In the genomic region with DNA sequence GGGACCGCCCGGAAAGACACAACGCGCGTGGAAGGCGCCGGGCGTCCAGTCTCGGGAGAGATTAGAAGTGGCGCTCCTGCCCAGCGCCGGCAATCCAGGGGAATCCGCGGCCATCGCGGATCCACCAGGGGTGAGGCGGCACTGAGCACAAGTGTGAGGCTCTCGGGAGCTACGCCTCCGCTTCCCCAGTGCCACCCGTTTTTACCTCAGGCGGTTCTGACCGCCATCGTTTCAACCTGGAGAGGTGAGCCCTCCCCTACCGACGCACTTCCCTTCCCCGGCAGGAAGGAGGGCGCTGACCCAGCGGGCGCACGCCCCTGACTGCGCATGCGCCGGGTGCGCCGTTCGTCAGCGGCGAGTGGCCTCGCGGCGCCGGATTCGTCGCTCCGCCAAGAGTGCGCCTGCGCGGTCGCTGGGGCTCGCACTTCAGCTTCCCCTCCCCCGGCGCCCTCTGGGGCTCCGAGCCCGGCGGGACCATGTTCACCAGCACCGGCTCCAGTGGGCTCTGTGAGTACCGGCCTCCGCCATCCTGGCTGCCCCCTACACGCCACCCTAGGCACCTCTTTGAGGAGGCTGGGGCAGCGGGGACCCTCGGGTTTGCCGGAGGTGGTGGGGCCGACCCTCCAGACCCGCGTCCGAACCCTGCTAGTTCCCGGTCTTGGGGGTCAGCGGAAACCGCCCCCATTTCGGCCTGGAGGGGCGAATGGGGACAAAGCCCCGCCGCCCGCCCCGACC, we compare ENCODE assay signal across 8 cellular contexts. TPM values are rescaled to one million over a fixed set of nuclear protein-coding genes. Genes with fewer than 3 reads are reported as not detected.
DNase-seq lines count a peak whose midpoint lies in the region; ATAC-seq, FAIRE-seq and TF ChIP-seq lines count a peak whose summit lies in the region.

A gene with protein sequence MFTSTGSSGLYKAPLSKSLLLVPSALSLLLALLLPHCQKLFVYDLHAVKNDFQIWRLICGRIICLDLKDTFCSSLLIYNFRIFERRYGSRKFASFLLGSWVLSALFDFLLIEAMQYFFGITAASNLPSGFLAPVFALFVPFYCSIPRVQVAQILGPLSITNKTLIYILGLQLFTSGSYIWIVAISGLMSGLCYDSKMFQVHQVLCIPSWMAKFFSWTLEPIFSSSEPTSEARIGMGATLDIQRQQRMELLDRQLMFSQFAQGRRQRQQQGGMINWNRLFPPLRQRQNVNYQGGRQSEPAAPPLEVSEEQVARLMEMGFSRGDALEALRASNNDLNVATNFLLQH (plus strand): TSS at position 422 of the 735 bp plus-strand sequence. CDS start 55 bp downstream, at position 477.

- TF ChIP-seq CTCF in H1 (IDR thresholded peaks at IDR 0.05; ENCODE audit: control extremely low read depth in 1 of 3, insufficient read depth in 1 of 3, low read depth in 1 of 3, low read length in 3 of 3), result no peak

- H3K4me2 ChIP-seq in H1 (ENCODE audit: insufficient read depth in 1 of 2, low read depth in 2 of 2, low read length in 2 of 2), result peak within 1 kb of the TSS; percentile 71

- peaks cover 9% of the 10 kb centered on the region for H3K79me1 ChIP-seq in H1 (ENCODE audit: low read depth, low read length)

- H3K18ac ChIP-seq in H1 (ENCODE audit: extremely low read depth, low read length), result peak within 1 kb of the TSS; percentile 95

- H3K23ac ChIP-seq in H1 (ENCODE audit: insufficient read length), result no peak within 1 kb of the TSS

- no peak within 1 kb of the TSS for H3K4ac ChIP-seq in H1 (replicated peaks; ENCODE audit: insufficient read length, low read depth, low read length)

- 0 out of 2 replicates have a peak within 1 kb of the TSS, but pooled peaks have one; percentile 54 for H2AFZ ChIP-seq in H1 (ENCODE audit: low read length)

- no peak for FAIRE-seq in H1 (lab: Jason Lieb, UNC)

- no peak for TF ChIP-seq EP300 in H1 (IDR thresholded peaks at IDR 0.05; ENCODE audit: borderline replicate concordance in 1 of 2, low read depth in 2 of 2, low read length in 2 of 2)

- H3K79me2 ChIP-seq in H1 (ENCODE audit: control insufficient read depth in 1 of 2, insufficient read depth in 2 of 2, low read length in 2 of 2), result peaks cover 16 to 48% of the 10 kb centered on the region in 2 experiments

- peaks cover 0 to 7% (median under 1%) of the 10 kb centered on the region in 4 experiments; a peak in 3 of 7 replicates for H3K4me1 ChIP-seq in H1 (replicated peaks in 1 of 4; ENCODE audit: control insufficient read depth in 3 of 4, insufficient read depth in 4 of 4, low read length in 3 of 4)

- CTCF ChIA-PET in H1 (lab: Charles Lee; ENCODE audit: partially characterized antibody), result interaction anchor here (0.7 to 6.2 kb wide), 16 partner anchors 10 to 167 kb away, joined by 3 to 65 read pairs (median 5); no protein-coding TSS in a partner anchor

- H4K5ac ChIP-seq in H1 (ENCODE audit: insufficient read length, low read depth, low read length), result peak within 1 kb of the TSS; percentile 91

- no peak for TF ChIP-seq RAD21 in H1 (IDR thresholded peaks at IDR 0.05 in 1 of 2, conservative IDR thresholded peaks at IDR 0.05 in 1 of 2; ENCODE audit: low read depth in 2 of 2, low read length in 2 of 2)

- no peaks in the 10 kb centered on the region for H3K27me3 ChIP-seq in H1 (replicated peaks in 1 of 4; ENCODE audit: control insufficient read depth in 3 of 4, extremely low read depth in 1 of 4, insufficient read depth in 3 of 4, low read length in 3 of 4)

- peak within 1 kb of the TSS; percentile 93 for H3K56ac ChIP-seq in H1 (replicated peaks; ENCODE audit: insufficient read length, low read depth, low read length)

- peak within 1 kb of the TSS; percentile 12 for H2BK12ac ChIP-seq in H1 (ENCODE audit: low read depth, low read length)

- peak within 1 kb of the TSS; percentile 99 for H4K8ac ChIP-seq in H1 (ENCODE audit: extremely low read depth, insufficient read depth, low read length)

- peak within 1 kb of the TSS; percentile 96 to 99 (median 98) for H3K9ac ChIP-seq in H1 (replicated peaks in 1 of 4; ENCODE audit: extremely low read depth in 1 of 4, low read depth in 3 of 4, low read length in 3 of 4)

- H2BK5ac ChIP-seq in H1 (ENCODE audit: low read depth, low read length), result peak within 1 kb of the TSS; percentile 96

- H2BK20ac ChIP-seq in H1 (ENCODE audit: low read length), result no peak within 1 kb of the TSS

- no peak within 1 kb of the TSS for H2BK15ac ChIP-seq in H1 (ENCODE audit: low read length)

- peak; percentile 94 for DNase-seq in COR-L47 (lab: John Stamatoyannopoulos, UW)
- peak; percentile 92 for DNase-seq in HT1080 (ENCODE audit: low read depth)
- DNase-seq in NOMO-1 treated with DMSO at 0.1 percent for 48 hours (lab: John Stamatoyannopoulos, UW; ENCODE audit: unreplicated experiment), result peak; percentile 90
- DNase-seq in activated CD8-positive, alpha-beta memory T cell treated with anti-CD3 and anti-CD28 coated beads for 48 hours (ENCODE audit: low read depth in 2 of 3, low spot score in 2 of 3), result peak; percentile 87 to 97 (median 91)
- DNase-seq in H1 (ENCODE audit: low read depth in 1 of 2, low spot score in 2 of 2), result peak; percentile 90 to 96
- peak; percentile 99 for DNase-seq in mesenteric fat pad (ENCODE audit: low spot score)
- DNase-seq in stimulated activated CD8-positive, alpha-beta memory T cell treated with anti-CD3 and anti-CD28 coated beads, Interleukin-15, amount 100 ng/mL, for 24 hours (ENCODE audit: low read depth), result peak; percentile 91

- peak within 1 kb of the TSS; percentile 94 for H3K27ac ChIP-seq in H1 (ENCODE audit: low read depth, low read length)

- WGBS in H1 (ENCODE audit: extremely low coverage in 1 of 2, insufficient coverage in 1 of 2, insufficient read length in 1 of 2, insufficient replicate concordance in 2 of 2, low coverage in 1 of 2, low lambda C conversion rate in 2 of 2, missing lambda C conversion rate in 1 of 2), 2 experiments, result 2% methylated on average over 56 of the region's 76 CpGs; no CpG with 5 or more reads in 1 of the 2 experiments

- POLR2A ChIA-PET in H1 (lab: Charles Lee; ENCODE audit: partially characterized antibody), result interaction anchor here (0.6 to 5.7 kb wide), 37 partner anchors 9 to 426 kb away, joined by 3 to 49 read pairs (median 4); no protein-coding TSS in a partner anchor

- H3K4me3 ChIP-seq in H1 (ENCODE audit: extremely low read depth in 1 of 4, insufficient read depth in 2 of 4, low read depth in 3 of 4, low read length in 4 of 4), result peak within 1 kb of the TSS; percentile 81 to 94 (median 88)

- no peak within 1 kb of the TSS for H3K14ac ChIP-seq in H1 (ENCODE audit: insufficient read length)

- H4K20me1 ChIP-seq in H1 (replicated peaks in 1 of 2; ENCODE audit: control insufficient read depth in 1 of 2, insufficient read depth in 2 of 2, low read length in 2 of 2), result peaks cover 8 to 12% of the 10 kb centered on the region in 2 experiments

- no peaks in the 10 kb centered on the region for H3K36me3 ChIP-seq in H1 (ENCODE audit: control insufficient read depth in 2 of 4, insufficient read depth in 4 of 4, low read length in 3 of 4)

- no peak within 1 kb of the TSS for H2AK5ac ChIP-seq in H1 (ENCODE audit: low read depth, low read length)

- ATAC-seq in GM21360 (IDR thresholded peaks at IDR 0.05; ENCODE audit: unreplicated experiment), result peak; percentile 59

- H4K91ac ChIP-seq in H1 (replicated peaks; ENCODE audit: insufficient read length, low read length), result peak within 1 kb of the TSS; percentile 89

- H3K23me2 ChIP-seq in H1 (ENCODE audit: low read depth, low read length), result no peaks in the 10 kb centered on the region

- H2BK120ac ChIP-seq in H1 (replicated peaks; ENCODE audit: low read depth, low read length), result no peak within 1 kb of the TSS

- no peaks in the 10 kb centered on the region for H3K9me3 ChIP-seq in H1 (ENCODE audit: insufficient read depth in 2 of 2, low read depth in 1 of 2, low read length in 1 of 2)

- TF ChIP-seq POLR2A in H1 (IDR thresholded peaks at IDR 0.05; ENCODE audit: control extremely low read depth in 1 of 2, low read depth in 2 of 2, low read length in 2 of 2), result peak; percentile 99

TF ChIP-seq in H1, 55 proteins besides CTCF, POLR2A, EP300 and RAD21 (continues in another document):
- peak; percentile 24 for TF ChIP-seq KDM4A (IDR thresholded peaks at IDR 0.05; ENCODE audit: low read depth, low read length, severe bottlenecking)
- TF ChIP-seq, protein P1, sequence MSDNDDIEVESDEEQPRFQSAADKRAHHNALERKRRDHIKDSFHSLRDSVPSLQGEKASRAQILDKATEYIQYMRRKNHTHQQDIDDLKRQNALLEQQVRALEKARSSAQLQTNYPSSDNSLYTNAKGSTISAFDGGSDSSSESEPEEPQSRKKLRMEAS (IDR thresholded peaks at IDR 0.05), result peak; percentile 73
- TF ChIP-seq TAF1 (IDR thresholded peaks at IDR 0.05; ENCODE audit: low read depth, low read length), result peak; percentile 98
- TF ChIP-seq MAFK (IDR thresholded peaks at IDR 0.05; ENCODE audit: low read depth, low read length), result no peak
- TF ChIP-seq PHF8 (conservative IDR thresholded peaks at IDR 0.05; ENCODE audit: low read depth, low read length), result peak; percentile 10
- no peak for TF ChIP-seq CEBPB (IDR thresholded peaks at IDR 0.05; ENCODE audit: low read depth, low read length)
- peak; percentile 80 for TF ChIP-seq GTF2F1 (IDR thresholded peaks at IDR 0.05; ENCODE audit: borderline replicate concordance, low read depth, low read length)
- peak; percentile 89 for TF ChIP-seq YY1 (IDR thresholded peaks at IDR 0.05; ENCODE audit: low read depth, low read length)
- TF ChIP-seq, protein P2, sequence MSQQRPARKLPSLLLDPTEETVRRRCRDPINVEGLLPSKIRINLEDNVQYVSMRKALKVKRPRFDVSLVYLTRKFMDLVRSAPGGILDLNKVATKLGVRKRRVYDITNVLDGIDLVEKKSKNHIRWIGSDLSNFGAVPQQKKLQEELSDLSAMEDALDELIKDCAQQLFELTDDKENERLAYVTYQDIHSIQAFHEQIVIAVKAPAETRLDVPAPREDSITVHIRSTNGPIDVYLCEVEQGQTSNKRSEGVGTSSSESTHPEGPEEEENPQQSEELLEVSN (IDR thresholded peaks at IDR 0.05), result 0 out of 2 replicates have a peak, but pooled peaks have one; percentile 27
- no peak for TF ChIP-seq FOSL1 (IDR thresholded peaks at IDR 0.05; ENCODE audit: insufficient read depth, low read depth, low read length)

RNA-seq across cellular contexts. Expression of the gene that starts here (rescaled TPM):
- total RNA-seq in HT1080 (2014; rRNA removed; shearing (Covaris generic)), result 50.4 and 52.4 TPM in 2 replicates
- polyA plus RNA-seq in HT1080 (2015; cell fraction: cytosol; rRNA removed), result 120 and 124 TPM in 2 replicates
- polyA plus RNA-seq in HT1080 (2015; cell fraction: nucleus; rRNA removed), result 65.4 and 69.5 TPM in 2 replicates
- total RNA-seq in H1 (2021; fragmentation: NEBNext Ultra II Directional; extraction: Animal tissue kit (Norgen Biotek cat#: 25700)), result 73.6 and 75.9 TPM in 2 replicates
- polyA plus RNA-seq in H1 (2011; rRNA removed), result 62.4 and 76.9 TPM in 2 replicates
- 76.6 TPM for polyA plus RNA-seq in H1 (2011; cell fraction: cytosol; rRNA removed)
- polyA plus RNA-seq in H1 (2011; cell fraction: nucleus; rRNA removed), result 48.7 TPM
- polyA plus RNA-seq in H1 (2012, experiment 1 of 2), result 59.6 to 67.3 TPM (median 63.4 TPM) in 4 replicates
- 108 TPM for polyA plus RNA-seq in H1 (2012, experiment 2 of 2)
- polyA plus RNA-seq in H1 (2013, experiment 1 of 2), result 74.9 TPM
- 83.2 TPM for polyA plus RNA-seq in H1 (2013, experiment 2 of 2)
- 53.2 and 60.1 TPM in 2 replicates for polyA minus RNA-seq in H1 (2011; rRNA and poly(A)+ RNA removed)
- 45.7 TPM for polyA minus RNA-seq in H1 (2011; cell fraction: cytosol; rRNA and poly(A)+ RNA removed)
- polyA minus RNA-seq in H1 (2011; cell fraction: nucleus; rRNA and poly(A)+ RNA removed), result 46.2 TPM
- total RNA-seq in mesenteric fat pad, result 49.3 TPM

Comparison
In these comparisons a context has a peak if more than half of its experiments do, and no peak if none do; other contexts are left out.
1. Peak in every context shown above with its lines: DNase-seq, ATAC-seq, H3K4me3 ChIP-seq and H3K27ac ChIP-seq.